In genomic region chr20:17867546-17867945, GRCh38 we compare ENCODE assay signal across 1 cellular context.
TF ChIP-seq lines count a peak whose summit lies in the region.

No MANE protein-coding gene starts in this region.

TF ChIP-seq in H1, 55 proteins besides CTCF, POLR2A, EP300 and RAD21 (continued from another document):
- TF ChIP-seq CHD7 (IDR thresholded peaks at IDR 0.05; ENCODE audit: insufficient replicate concordance, low read length) (no peak), ATF3 (IDR thresholded peaks at IDR 0.05; ENCODE audit: insufficient read depth, low read depth, low read length) (no peak)
TF ChIP-seq in H1: peak in this region for 0.
